ENCODE assay signal across 15 cellular contexts in the genomic region with DNA sequence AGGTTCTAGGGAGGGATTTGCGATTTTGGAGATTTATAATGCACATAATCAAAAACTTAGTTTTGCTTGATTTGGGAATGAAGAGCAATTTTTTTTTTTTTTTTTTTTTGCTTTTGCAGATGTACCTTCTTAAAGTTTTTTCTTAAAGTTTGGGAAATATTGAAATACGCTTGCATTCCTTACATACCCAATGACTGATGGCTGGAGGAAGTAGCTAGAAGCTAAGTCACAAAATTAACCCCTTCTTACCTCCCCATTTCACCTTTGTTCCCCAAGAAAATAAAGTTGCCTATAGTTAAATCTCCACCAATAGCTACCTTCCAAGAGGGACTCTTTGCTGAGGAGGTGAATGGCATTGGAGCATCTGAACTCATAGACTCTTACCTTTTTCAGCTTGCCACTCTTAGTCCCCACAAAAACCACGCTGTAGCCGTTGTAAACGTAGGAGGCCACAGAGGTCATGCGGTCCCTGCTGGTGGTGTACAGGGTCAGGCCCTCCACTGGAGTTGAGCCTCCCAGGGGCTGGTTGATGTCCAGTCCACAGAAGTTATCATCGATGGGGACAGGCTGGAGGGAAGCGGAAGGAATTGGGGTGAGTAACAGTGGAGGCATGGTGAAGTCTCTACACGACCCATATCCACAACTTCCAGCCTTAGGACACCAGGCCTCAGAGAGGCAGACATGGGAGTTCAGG. TPM values are rescaled to one million over a fixed set of nuclear protein-coding genes. Genes with fewer than 3 reads are reported as not detected.
"Had no signal": no experiment of that assay in that cellular context is flagged by ENCODE, and none has a peak within 500 bp of the region (broad histone marks: within the 10 kb centered on the region; RNA-seq: fewer than 3 reads in every experiment).

No MANE protein-coding gene starts in this region.

- ATAC-seq: mucosa of descending colon; naive thymus-derived CD4-positive, alpha-beta T cell; pancreas; stimulated activated naive B cell treated with anti-CD40 and anti-IgM and Interleukin-4, amounts not matched to agents 10 μg/mL and 1 μg/mL and 100 μg/mL, for 72 hours had no signal

- H3K27me3 ChIP-seq: colonic mucosa, foreskin keratinocyte, pancreas, tibial nerve had no signal

- H3K9me3 ChIP-seq: colonic mucosa, mucosa of descending colon, pancreas, tibial nerve had no signal

- H3K36me3 ChIP-seq: colonic mucosa had no signal

- H3K4me3 ChIP-seq: colonic mucosa, mucosa of descending colon, pancreas, tibial nerve had no signal

- H3K27ac ChIP-seq: colonic mucosa, foreskin keratinocyte, pancreas, VCaP had no signal

- DNase-seq: activated CD4-positive, alpha-beta memory T cell treated with anti-CD3 and anti-CD28 coated beads, Interleukin-2, amount 10 ng/mL, durations not matched to agents 7 days and 5 days; activated naive CD4-positive, alpha-beta T cell treated with anti-CD3 and anti-CD28 coated beads, Interleukin-2, amount 50 U/mL, for 16 hours; activated T-cell treated with anti-CD3 and anti-CD28 coated beads, Interleukin-2, amount 50 U/mL, for 24 hours; colonic mucosa; mucosa of descending colon; naive thymus-derived CD4-positive, alpha-beta T cell; pancreas; stimulated activated CD4-positive, alpha-beta T cell treated with anti-CD3 and anti-CD28 coated beads, Interleukin-2, amount 100 ng/mL, for 48 hours; stimulated activated naive B cell treated with anti-CD40 and anti-IgM and Interleukin-4, amounts not matched to agents 10 μg/mL and 1 μg/mL and 100 μg/mL, for 72 hours; T-helper 1 cell; T1000 had no signal

- FAIRE-seq: astrocyte, pancreas had no signal

RNA-seq across cellular contexts. Expression of a gene that starts 34.1 kb away (rescaled TPM):
- polyA plus RNA-seq: naive thymus-derived CD4-positive, alpha-beta T cell had no signal
